15 cellular contexts compared by ENCODE assay signal in the genomic region with DNA sequence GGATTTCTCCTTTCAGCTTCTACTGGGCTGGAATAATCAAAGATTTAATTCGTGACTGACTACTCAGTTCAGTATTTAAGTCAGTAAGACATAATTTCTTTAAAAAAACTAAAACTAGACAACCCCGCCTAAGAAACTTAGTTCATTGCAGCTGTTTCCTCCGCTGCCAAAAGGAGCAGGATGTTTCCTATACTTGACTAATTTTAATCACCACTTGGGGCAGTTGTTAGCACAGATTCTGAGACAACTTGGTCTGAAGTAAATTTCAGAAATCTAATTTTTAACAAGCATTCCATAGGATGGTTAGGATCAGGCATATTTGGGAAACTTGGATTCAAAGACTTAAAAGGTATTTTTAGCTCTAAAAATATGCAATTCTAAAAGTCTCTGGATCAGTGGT. TPM values are rescaled to one million over a fixed set of nuclear protein-coding genes. Genes with fewer than 3 reads are reported as not detected.
DNase-seq lines count a peak whose midpoint lies in the region; ATAC-seq and TF ChIP-seq lines count a peak whose summit lies in the region.
"Had no signal": no experiment of that assay in that cellular context is flagged by ENCODE, and none has a peak within 500 bp of the region (broad histone marks: within the 10 kb centered on the region; RNA-seq: fewer than 3 reads in every experiment).

No MANE protein-coding gene starts in this region.

- H3K36me3 Mint-ChIP-seq in activated naive CD4-positive, alpha-beta T cell treated with anti-CD3 and anti-CD28 coated beads, Interleukin-2, amount 50 U/mL, for 24 hours, result peaks cover 28% of the 10 kb centered on the region
- peaks cover 80% of the 10 kb centered on the region for H3K36me3 Mint-ChIP-seq in activated T-helper 2 cell treated with anti-CD3 and anti-CD28 coated beads, Interferon-gamma antibody, Interleukin-2, Interleukin-4, amounts not matched to agents 10 μg/mL and 5 μg/mL and 100 μg/mL, durations not matched to agents 14 hours and 24 hours and 36 hours (ENCODE audit: low read depth)

- no peak for ATAC-seq in GM18517 (IDR thresholded peaks at IDR 0.05; ENCODE audit: unreplicated experiment)
- ATAC-seq: heart left ventricle had no signal

- H3K27me3 ChIP-seq in tibial artery, result no peaks in the 10 kb centered on the region
- H3K27me3 ChIP-seq: colonic mucosa, heart left ventricle, suprapubic skin had no signal

- H3K9me3 Mint-ChIP-seq in activated naive CD4-positive, alpha-beta T cell treated with anti-CD3 and anti-CD28 coated beads, Interleukin-2, amount 50 U/mL, for 24 hours, result no peaks in the 10 kb centered on the region
- H3K9me3 Mint-ChIP-seq in activated T-helper 2 cell treated with anti-CD3 and anti-CD28 coated beads, Interferon-gamma antibody, Interleukin-2, Interleukin-4, amounts not matched to agents 10 μg/mL and 5 μg/mL and 100 μg/mL, durations not matched to agents 14 hours and 24 hours and 36 hours, result no peaks in the 10 kb centered on the region

- H3K4me3 ChIP-seq in foreskin fibroblast (ENCODE audit: low read depth in 1 of 2, low read length in 2 of 2) (no peak overlapping the region), tibial artery (no peak overlapping the region)
- H3K4me3 ChIP-seq: colonic mucosa, heart left ventricle, suprapubic skin had no signal

- no peak overlapping the region for H3K4me3 Mint-ChIP-seq in activated naive CD4-positive, alpha-beta T cell treated with anti-CD3 and anti-CD28 coated beads, Interleukin-2, amount 50 U/mL, for 24 hours
- no peak overlapping the region for H3K4me3 Mint-ChIP-seq in activated T-helper 2 cell treated with anti-CD3 and anti-CD28 coated beads, Interferon-gamma antibody, Interleukin-2, Interleukin-4, amounts not matched to agents 10 μg/mL and 5 μg/mL and 100 μg/mL, durations not matched to agents 14 hours and 24 hours and 36 hours (ENCODE audit: low read depth)
- H3K4me3 Mint-ChIP-seq: B cell had no signal

- H3K27me3 Mint-ChIP-seq in activated naive CD4-positive, alpha-beta T cell treated with anti-CD3 and anti-CD28 coated beads, Interleukin-2, amount 50 U/mL, for 24 hours, result no peaks in the 10 kb centered on the region
- H3K27me3 Mint-ChIP-seq in activated T-helper 2 cell treated with anti-CD3 and anti-CD28 coated beads, Interferon-gamma antibody, Interleukin-2, Interleukin-4, amounts not matched to agents 10 μg/mL and 5 μg/mL and 100 μg/mL, durations not matched to agents 14 hours and 24 hours and 36 hours (ENCODE audit: low read depth), result no peaks in the 10 kb centered on the region
- H3K27me3 Mint-ChIP-seq: B cell, progenitor cell of endocrine pancreas had no signal

- H3K27ac Mint-ChIP-seq in activated naive CD4-positive, alpha-beta T cell treated with anti-CD3 and anti-CD28 coated beads, Interleukin-2, amount 50 U/mL, for 24 hours, result peak overlapping the region; percentile 72
- H3K27ac Mint-ChIP-seq in activated T-helper 2 cell treated with anti-CD3 and anti-CD28 coated beads, Interferon-gamma antibody, Interleukin-2, Interleukin-4, amounts not matched to agents 10 μg/mL and 5 μg/mL and 100 μg/mL, durations not matched to agents 14 hours and 24 hours and 36 hours, result peak overlapping the region; percentile 38
- H3K27ac Mint-ChIP-seq: B cell had no signal

- peaks cover 22% of the 10 kb centered on the region for H3K4me1 Mint-ChIP-seq in activated naive CD4-positive, alpha-beta T cell treated with anti-CD3 and anti-CD28 coated beads, Interleukin-2, amount 50 U/mL, for 24 hours
- peaks cover 25% of the 10 kb centered on the region for H3K4me1 Mint-ChIP-seq in activated T-helper 2 cell treated with anti-CD3 and anti-CD28 coated beads, Interferon-gamma antibody, Interleukin-2, Interleukin-4, amounts not matched to agents 10 μg/mL and 5 μg/mL and 100 μg/mL, durations not matched to agents 14 hours and 24 hours and 36 hours (ENCODE audit: low read depth)
- H3K4me1 Mint-ChIP-seq: B cell had no signal

- peak overlapping the region; percentile 54 to 61 for H3K27ac ChIP-seq in tibial artery
- H3K27ac ChIP-seq: colonic mucosa, suprapubic skin had no signal

- intact Hi-C loops in activated T-helper 2 cell treated with anti-CD3 and anti-CD28 coated beads, Interferon-gamma antibody, Interleukin-2, Interleukin-4, amounts not matched to agents 10 μg/mL and 5 μg/mL and 100 μg/mL, durations not matched to agents 14 hours and 24 hours and 36 hours (cut with micrococcal nuclease), result no loop called here
- intact Hi-C loops in tibial artery (cut with DNase I; ENCODE audit: low total_unique reads), result no loop called here

- no peak for DNase-seq in activated naive CD4-positive, alpha-beta T cell (lab: John Stamatoyannopoulos, UW)
- DNase-seq in activated T-helper 2 cell treated with anti-CD3 and anti-CD28 coated beads, Interferon-gamma antibody, Interleukin-2, Interleukin-4, amounts not matched to agents 10 μg/mL and 5 μg/mL and 100 μg/mL, durations not matched to agents 14 hours and 24 hours and 36 hours (ENCODE audit: low spot score), result no peak
- DNase-seq in foreskin fibroblast (peak; percentile 18 to 48), tibial artery (no peak), glomerular visceral epithelial cell (ENCODE audit: extremely low spot score) (no peak), AG08396 (ENCODE audit: low spot score) (no peak)
- DNase-seq: activated effector memory CD4-positive, alpha-beta T cell treated with anti-CD3 and anti-CD28 coated beads, Interleukin-2, amount 50 U/mL, for 16 hours; colonic mucosa; heart left ventricle; NCI-H82 had no signal

- H3K36me3 ChIP-seq in tibial artery, result peaks cover 27 to 80% (median 43%) of the 10 kb centered on the region in 3 donors
- H3K36me3 ChIP-seq: colonic mucosa had no signal

- H3K9me3 ChIP-seq in tibial artery, result no peaks in the 10 kb centered on the region
- H3K9me3 ChIP-seq: colonic mucosa, heart left ventricle, suprapubic skin had no signal

- peak; percentile 17 for TF ChIP-seq CTCF in foreskin fibroblast (IDR thresholded peaks at IDR 0.05; ENCODE audit: low read depth, low read length)
- no peak for TF ChIP-seq CTCF in tibial artery (IDR thresholded peaks at IDR 0.05)

- H3K4me1 ChIP-seq in tibial artery, result peaks cover 0 to 27% (median 10%) of the 10 kb centered on the region in 4 donors
- H3K4me1 ChIP-seq: colonic mucosa, suprapubic skin had no signal

RNA-seq across cellular contexts. Expression of a gene that starts 34.0 kb away (rescaled TPM):
- 163 and 176 TPM in 2 replicates for total RNA-seq in activated T-helper 2 cell treated with anti-CD3 and anti-CD28 coated beads, Interferon-gamma antibody, Interleukin-2, Interleukin-4, amounts not matched to agents 10 μg/mL and 5 μg/mL and 100 μg/mL, durations not matched to agents 14 hours and 24 hours and 36 hours

Comparison
In these comparisons a context has a peak if more than half of its experiments do, and no peak if none do; other contexts are left out.
1. DNase-seq: peak in foreskin fibroblast (2 of 2); none in activated naive CD4-positive, alpha-beta T cell (0 of 4), activated T-helper 2 cell treated with anti-CD3 and anti-CD28 coated beads, Interferon-gamma antibody, Interleukin-2, Interleukin-4, amounts not matched to agents 10 μg/mL and 5 μg/mL and 100 μg/mL, durations not matched to agents 14 hours and 24 hours and 36 hours (single experiment), tibial artery (0 of 2), glomerular visceral epithelial cell (single experiment) and AG08396 (single experiment).